Comparison of ENCODE assay signal across 8 cellular contexts in the genomic region with DNA sequence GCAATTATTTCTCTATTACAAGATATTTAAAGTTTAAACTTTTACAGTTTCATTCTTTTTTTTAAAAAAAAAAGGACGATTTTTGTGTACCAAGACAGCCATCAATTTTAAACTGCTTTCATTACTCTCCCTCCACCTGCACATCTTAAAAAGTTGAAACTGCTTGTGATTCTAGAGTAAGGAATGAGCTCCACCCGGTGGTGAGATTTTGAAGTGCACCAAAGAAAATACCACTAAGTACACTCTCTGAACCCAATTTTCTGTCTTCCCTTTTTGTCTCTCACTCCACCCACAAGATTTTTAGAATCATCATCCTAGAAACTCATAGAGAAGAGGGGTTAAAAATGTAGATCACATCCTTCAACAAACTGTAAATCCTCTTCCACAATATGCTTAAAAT.
DNase-seq lines count a peak whose midpoint lies in the region; ATAC-seq, FAIRE-seq and TF ChIP-seq lines count a peak whose summit lies in the region.

No MANE protein-coding gene starts in this region.

- H3F3A ChIP-seq in SK-N-SH (replicated peaks; ENCODE audit: insufficient read depth), result no peaks in the 10 kb centered on the region

- TF ChIP-seq RAD21 in SK-N-SH (IDR thresholded peaks at IDR 0.05; ENCODE audit: low read length), result peak; percentile 86

- no peaks in the 10 kb centered on the region for H3K4me1 Mint-ChIP-seq in CD8-positive, alpha-beta T cell (ENCODE audit: low read depth)
- H3K4me1 Mint-ChIP-seq in stimulated activated naive B cell treated with anti-CD40 and anti-IgM and Interleukin-4, amounts not matched to agents 10 μg/mL and 1 μg/mL and 100 μg/mL, for 72 hours, result peaks cover 3 to 7% of the 10 kb centered on the region in 2 donors

- H3K27ac ChIP-seq in CD8-positive, alpha-beta T cell (ENCODE audit: low read depth, low read length), result no peak overlapping the region
- no peak overlapping the region for H3K27ac ChIP-seq in SK-N-SH (ENCODE audit: low read depth in 2 of 2, low read length in 1 of 2)

- no peaks in the 10 kb centered on the region for H3K9me3 ChIP-seq in CD8-positive, alpha-beta T cell (ENCODE audit: low read length)
- H3K9me3 ChIP-seq in SK-N-SH, result no peaks in the 10 kb centered on the region

- H3K9me2 ChIP-seq in SK-N-SH, result no peaks in the 10 kb centered on the region

- H4K20me1 ChIP-seq in SK-N-SH (ENCODE audit: insufficient read depth), result no peaks in the 10 kb centered on the region

- no peak for FAIRE-seq in bronchial epithelial cell (lab: Jason Lieb, UNC)

- no peak for ATAC-seq in CD8-positive, alpha-beta T cell
- ATAC-seq in GM19035 (IDR thresholded peaks at IDR 0.05; ENCODE audit: unreplicated experiment) (peak; percentile 52), left lobe of liver (peak; percentile 71), HG02970 (IDR thresholded peaks at IDR 0.05; ENCODE audit: low FRiP score, unreplicated experiment) (no peak)
- ATAC-seq in stimulated activated naive B cell treated with anti-CD40 and anti-IgM and Interleukin-4, amounts not matched to agents 10 μg/mL and 1 μg/mL and 100 μg/mL, for 72 hours (replicated peaks), result peak in 1 of 2 donors; percentile 61

- intact Hi-C loops in CD8-positive, alpha-beta T cell (cut with DNase I, micrococcal nuclease), result no loop called here

- POLR2A ChIA-PET in CD8-positive, alpha-beta T cell (lab: Charles Lee), result no interaction called here
- POLR2A ChIA-PET in SK-N-SH (lab: Yijun Ruan, JAX), result no interaction called here

- no peak overlapping the region for H2AFZ ChIP-seq in SK-N-SH (ENCODE audit: low read depth)

- H3K36me3 Mint-ChIP-seq in CD8-positive, alpha-beta T cell, result no peaks in the 10 kb centered on the region
- H3K36me3 Mint-ChIP-seq in stimulated activated naive B cell treated with anti-CD40 and anti-IgM and Interleukin-4, amounts not matched to agents 10 μg/mL and 1 μg/mL and 100 μg/mL, for 72 hours, result no peaks in the 10 kb centered on the region

- TF ChIP-seq EP300 in SK-N-SH (IDR thresholded peaks at IDR 0.05; ENCODE audit: borderline replicate concordance in 1 of 2, low read depth in 1 of 2, low read length in 1 of 2), result no peak

- H3K27ac Mint-ChIP-seq in CD8-positive, alpha-beta T cell, result no peak overlapping the region
- H3K27ac Mint-ChIP-seq in stimulated activated naive B cell treated with anti-CD40 and anti-IgM and Interleukin-4, amounts not matched to agents 10 μg/mL and 1 μg/mL and 100 μg/mL, for 72 hours, result no peak overlapping the region

- no peaks in the 10 kb centered on the region for H3K79me2 ChIP-seq in SK-N-SH (ENCODE audit: insufficient read depth)

- no peaks in the 10 kb centered on the region for H3K4me1 ChIP-seq in CD8-positive, alpha-beta T cell (ENCODE audit: insufficient read depth, low read length)
- H3K4me1 ChIP-seq in SK-N-SH (ENCODE audit: control insufficient read depth in 1 of 2, insufficient read depth in 2 of 2, low read depth in 1 of 2, low read length in 1 of 2), result no peaks in the 10 kb centered on the region; a peak in 1 of 4 replicates

- H3K9ac ChIP-seq in SK-N-SH, result no peak overlapping the region

- no peaks in the 10 kb centered on the region for H3K27me3 ChIP-seq in CD8-positive, alpha-beta T cell (ENCODE audit: insufficient read depth, low read length)
- H3K27me3 ChIP-seq in SK-N-SH (ENCODE audit: insufficient read depth), result no peaks in the 10 kb centered on the region
- H3K27me3 ChIP-seq in bronchial epithelial cell (ENCODE audit: control insufficient read depth, insufficient read depth, low read length), result no peaks in the 10 kb centered on the region

- H3K27me3 Mint-ChIP-seq in CD8-positive, alpha-beta T cell (ENCODE audit: low read depth), result peaks cover 3% of the 10 kb centered on the region
- peaks cover 0 to 13% of the 10 kb centered on the region in 2 donors for H3K27me3 Mint-ChIP-seq in stimulated activated naive B cell treated with anti-CD40 and anti-IgM and Interleukin-4, amounts not matched to agents 10 μg/mL and 1 μg/mL and 100 μg/mL, for 72 hours

- H3K4me2 ChIP-seq in SK-N-SH, result no peak overlapping the region

- TF ChIP-seq CTCF in CD8-positive, alpha-beta T cell (IDR thresholded peaks at IDR 0.05), result peak; percentile 63
- TF ChIP-seq CTCF in SK-N-SH (IDR thresholded peaks at IDR 0.05) (peak; percentile 85), bronchial epithelial cell (IDR thresholded peaks at IDR 0.05; ENCODE audit: insufficient read depth, low read length, severe bottlenecking) (peak; percentile 52)

- CTCF ChIA-PET in CD8-positive, alpha-beta T cell (lab: Charles Lee), result interaction anchor here (0.6 to 1.3 kb wide), 3 partner anchors 10 to 334 kb away, joined by 3 to 4 read pairs (median 4); no protein-coding TSS in a partner anchor
- CTCF ChIA-PET in SK-N-SH (lab: Yijun Ruan, JAX), result interaction anchor here (0.5 to 3.0 kb wide), 21 partner anchors 10 to 1993 kb away, joined by 3 to 11 read pairs (median 3); no protein-coding TSS in a partner anchor

- H3K36me3 ChIP-seq in CD8-positive, alpha-beta T cell (ENCODE audit: insufficient read depth, low read length), result no peaks in the 10 kb centered on the region
- no peaks in the 10 kb centered on the region for H3K36me3 ChIP-seq in SK-N-SH (replicated peaks in 1 of 2; ENCODE audit: control insufficient read depth in 1 of 2, insufficient read depth in 2 of 2, low read length in 1 of 2)
- no peaks in the 10 kb centered on the region for H3K36me3 ChIP-seq in bronchial epithelial cell (ENCODE audit: control insufficient read depth, insufficient read depth, low read length)

- WGBS in SK-N-SH (ENCODE audit: low lambda C conversion rate), result 0% methylated on average over 2 of the region's 2 CpGs

- no peaks in the 10 kb centered on the region for H3K9me3 Mint-ChIP-seq in CD8-positive, alpha-beta T cell
- no peaks in the 10 kb centered on the region for H3K9me3 Mint-ChIP-seq in stimulated activated naive B cell treated with anti-CD40 and anti-IgM and Interleukin-4, amounts not matched to agents 10 μg/mL and 1 μg/mL and 100 μg/mL, for 72 hours

- DNase-seq in CD8-positive, alpha-beta T cell, result peak in 4 of 7 experiments; percentile 0 to 38 (median 18)
- DNase-seq in LoVo (ENCODE audit: low spot score) (peak; percentile 37), SK-N-SH (peak; percentile 38), bronchial epithelial cell (ENCODE audit: low read depth) (peak; percentile 42), left lobe of liver (ENCODE audit: low spot score) (peak; percentile 42)
- DNase-seq in stimulated activated naive B cell treated with anti-CD40 and anti-IgM and Interleukin-4, amounts not matched to agents 10 μg/mL and 1 μg/mL and 100 μg/mL, for 72 hours, result peak; percentile 21

- H3K4me3 Mint-ChIP-seq in CD8-positive, alpha-beta T cell, result no peak overlapping the region
- H3K4me3 Mint-ChIP-seq in stimulated activated naive B cell treated with anti-CD40 and anti-IgM and Interleukin-4, amounts not matched to agents 10 μg/mL and 1 μg/mL and 100 μg/mL, for 72 hours, result no peak overlapping the region

- H3K4me3 ChIP-seq in CD8-positive, alpha-beta T cell (ENCODE audit: low read depth, low read length), result no peak overlapping the region
- H3K4me3 ChIP-seq in SK-N-SH (ENCODE audit: low read depth in 2 of 2, low read length in 1 of 2) (no peak overlapping the region), bronchial epithelial cell (ENCODE audit: low read depth, low read length) (no peak overlapping the region)

TF ChIP-seq in SK-N-SH, 30 proteins besides CTCF, POLR2A, EP300 and RAD21:
- no peak for TF ChIP-seq RFX5 (IDR thresholded peaks at IDR 0.05; ENCODE audit: low read length)
- TF ChIP-seq TEAD4 (IDR thresholded peaks at IDR 0.05; ENCODE audit: borderline replicate concordance, insufficient read depth), result no peak
- peak; percentile 68 for TF ChIP-seq SMC3 (IDR thresholded peaks at IDR 0.05; ENCODE audit: low read depth, low read length)

Comparison
In these comparisons a context has a peak if more than half of its experiments do, and no peak if none do; other contexts are left out.
1. ATAC-seq: peak in GM19035 (single experiment) and left lobe of liver (single experiment); none in CD8-positive, alpha-beta T cell (single experiment) and HG02970 (single experiment).
2. Peak in every context shown above with its lines, with median percentiles within 50 percentile points of each other: DNase-seq and CTCF ChIP-seq.